8 cellular contexts compared by ENCODE assay signal in genomic region chr20:41177636-41178035, GRCh38. TPM values are rescaled to one million over a fixed set of nuclear protein-coding genes. Genes with fewer than 3 reads are reported as not detected.
A peak's percentile ranks its signal among the peaks of the same experiment; 100 is the strongest.
DNase-seq lines count a peak whose midpoint lies in the region; ATAC-seq and TF ChIP-seq lines count a peak whose summit lies in the region.

No MANE protein-coding gene starts in this region.

- H3K9me3 ChIP-seq in CD8-positive, alpha-beta memory T cell (ENCODE audit: low read length) = no peaks in the 10 kb centered on the region
- no peaks in the 10 kb centered on the region for H3K9me3 ChIP-seq in SK-N-MC (ENCODE audit: low read depth, low read length)

- H3K27me3 ChIP-seq in CD8-positive, alpha-beta memory T cell (ENCODE audit: insufficient read depth, low read length, poor library complexity, severe bottlenecking) = no peaks in the 10 kb centered on the region

- H3K27ac ChIP-seq in CD8-positive, alpha-beta memory T cell (ENCODE audit: low read depth, low read length) = no peak overlapping the region
- peak overlapping the region; percentile 7; the same call in 1 of the 2 replicates for H3K27ac ChIP-seq in SK-N-MC

- H3K4me1 Mint-ChIP-seq in CD8-positive, alpha-beta memory T cell = peaks cover 18 to 38% (median 20%) of the 10 kb centered on the region in 3 donors

- H3K4me3 Mint-ChIP-seq in CD8-positive, alpha-beta memory T cell = no peak overlapping the region

- ATAC-seq in left colon (no peak), GM21619 (IDR thresholded peaks at IDR 0.05; ENCODE audit: unreplicated experiment) (no peak), GM18502 (IDR thresholded peaks at IDR 0.05; ENCODE audit: poor library complexity, unreplicated experiment) (no peak)

- peak overlapping the region in 7 of 8 donors; percentile 24 to 87 (median 69) for H3K27ac Mint-ChIP-seq in CD8-positive, alpha-beta memory T cell

- H3K9me3 Mint-ChIP-seq in CD8-positive, alpha-beta memory T cell = no peaks in the 10 kb centered on the region

- intact Hi-C loops in posterior vena cava (cut with DNase I) = loop anchor here (5.0 to 10.0 kb wide), 3 partner anchors 55 to 1080 kb away; no protein-coding TSS in a partner anchor
- intact Hi-C loops in left colon (cut with DNase I, micrococcal nuclease) = loop anchor here in 1 of 2 donors (10.0 kb wide), 1 partner anchor 157 kb away; no protein-coding TSS in a partner anchor

- TF ChIP-seq CTCF in fibroblast of the aortic adventitia (IDR thresholded peaks at IDR 0.05; ENCODE audit: insufficient read depth, low read length) (no peak), GM10266 (IDR thresholded peaks at IDR 0.05; ENCODE audit: control insufficient read depth, insufficient read depth, low read depth, missing control alignments) (no peak)

- peaks cover 26% of the 10 kb centered on the region for H3K36me3 ChIP-seq in CD8-positive, alpha-beta memory T cell (ENCODE audit: insufficient read depth, low read length)
- H3K36me3 ChIP-seq in SK-N-MC (ENCODE audit: insufficient read depth, low read length) = peaks cover 40% of the 10 kb centered on the region

- H3K4me3 ChIP-seq in CD8-positive, alpha-beta memory T cell (ENCODE audit: low read length) = no peak overlapping the region
- H3K4me3 ChIP-seq in SK-N-MC (no peak overlapping the region), fibroblast of the aortic adventitia (ENCODE audit: low read depth, low read length) (no peak overlapping the region)

- DNase-seq in CD8-positive, alpha-beta memory T cell = no peak
- DNase-seq in SK-N-MC (ENCODE audit: low read depth, low spot score) (no peak), fibroblast of the aortic adventitia (ENCODE audit: low read depth) (peak; percentile 93), posterior vena cava (ENCODE audit: low spot score) (peak; percentile 86), left colon (no peak), GM10266 (ENCODE audit: extremely low spot score) (no peak)

- CTCF ChIA-PET in CD8-positive, alpha-beta memory T cell (lab: Charles Lee) = interaction anchor here (1.4 to 1.9 kb wide), 3 partner anchors 39 to 214 kb away, joined by 3 to 5 read pairs (median 4); no protein-coding TSS in a partner anchor

- H3K9ac ChIP-seq in SK-N-MC (ENCODE audit: insufficient read length) = no peak overlapping the region

- peaks cover 0 to 56% (median 7%) of the 10 kb centered on the region in 3 donors for H3K36me3 Mint-ChIP-seq in CD8-positive, alpha-beta memory T cell

- H3K27me3 Mint-ChIP-seq in CD8-positive, alpha-beta memory T cell = peaks cover 0 to 2% of the 10 kb centered on the region in 2 donors

- POLR2A ChIA-PET in CD8-positive, alpha-beta memory T cell (lab: Charles Lee) = no interaction called here

- no peaks in the 10 kb centered on the region for H3K4me1 ChIP-seq in CD8-positive, alpha-beta memory T cell (ENCODE audit: insufficient read depth, low read length)

RNA-seq across cellular contexts. Expression of gene PLCG1, which starts 40.3 kb away (rescaled TPM):
- 100 to 1,000 TPM; 104 to 108 TPM for total RNA-seq in CD8-positive, alpha-beta memory T cell
- polyA plus RNA-seq in CD8-positive, alpha-beta memory T cell = 73.5 TPM
- total RNA-seq in fibroblast of the aortic adventitia (ENCODE audit: low replicate concordance) (38.0 and 56.4 TPM in 2 replicates), posterior vena cava (10 to 100 TPM; 81.0 to 83.0 TPM), left colon (10 to 100 TPM; 58.0 to 74.7 TPM)

Comparison
In these comparisons a context has a peak if more than half of its experiments do, and no peak if none do; other contexts are left out.
1. DNase-seq: peak in fibroblast of the aortic adventitia (single experiment) and posterior vena cava (single experiment); none in CD8-positive, alpha-beta memory T cell (0 of 5), SK-N-MC (single experiment), left colon (0 of 2) and GM10266 (single experiment).